10 cellular contexts compared by ENCODE assay signal in genomic region chr10:98295401-98295811, GRCh38.
DNase-seq lines count a peak whose midpoint lies in the region.
"Had no signal": no experiment of that assay in that cellular context is flagged by ENCODE, and none has a peak within 500 bp of the region (broad histone marks: within the 10 kb centered on the region; RNA-seq: fewer than 3 reads in every experiment).

No MANE protein-coding gene starts in this region.

- DNase-seq in NCI-H1694 (lab: John Stamatoyannopoulos, UW) (peak; percentile 11), NCI-H1694 treated with DMSO at 0.1 percent for 48 hours (lab: John Stamatoyannopoulos, UW) (no peak), MV-4-11 (lab: John Stamatoyannopoulos, UW) (peak; percentile 56), cerebellar cortex (ENCODE audit: low spot score) (peak; percentile 67), posterior cingulate gyrus (peak in 9 of 10 donors; percentile 26 to 91 (median 50)), NCI-H1436 (lab: John Stamatoyannopoulos, UW) (no peak), NCI-H2227 treated with DMSO at 0.1 percent for 48 hours (lab: John Stamatoyannopoulos, UW) (no peak), NK-92 (lab: John Stamatoyannopoulos, UW; ENCODE audit: unreplicated experiment) (no peak)
- DNase-seq: 8988T; CD8-positive, alpha-beta T cell had no signal

- intact Hi-C loops in posterior cingulate gyrus (cut with DNase I): no loop called here

Comparison
In these comparisons a context has a peak if more than half of its experiments do, and no peak if none do; other contexts are left out.
1. DNase-seq: peak in NCI-H1694 (single experiment), MV-4-11 (single experiment), cerebellar cortex (single experiment) and posterior cingulate gyrus (9 of 10); none in NCI-H1694 treated with DMSO at 0.1 percent for 48 hours (single experiment), NCI-H1436 (single experiment), NCI-H2227 treated with DMSO at 0.1 percent for 48 hours (single experiment) and NK-92 (single experiment).